ENCODE assay signal across 16 cellular contexts in the genomic region with DNA sequence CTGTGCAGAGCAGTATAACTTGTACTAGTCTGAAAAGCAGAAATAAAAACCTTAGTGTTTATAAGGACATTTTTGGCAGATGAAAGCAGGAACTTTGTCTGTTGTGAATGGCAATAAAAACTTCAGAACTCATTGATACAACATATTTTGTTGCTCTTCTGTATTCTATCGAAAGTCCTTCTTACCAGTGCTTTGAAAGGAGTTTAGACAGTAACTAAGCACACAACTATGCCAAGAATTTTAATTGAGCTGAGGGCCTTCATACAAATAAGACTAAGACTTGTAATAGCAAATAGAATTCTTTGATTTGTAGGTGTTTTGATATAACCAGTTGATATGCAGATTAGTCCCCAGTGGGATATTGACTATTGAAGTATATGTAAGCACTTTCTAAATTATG.
DNase-seq lines count a peak whose midpoint lies in the region; ATAC-seq and TF ChIP-seq lines count a peak whose summit lies in the region.
"Had no signal": no experiment of that assay in that cellular context is flagged by ENCODE, and none has a peak within 500 bp of the region (broad histone marks: within the 10 kb centered on the region; RNA-seq: fewer than 3 reads in every experiment).

No MANE protein-coding gene starts in this region.

- no peak overlapping the region for H2AK5ac ChIP-seq in mesendoderm (ENCODE audit: low read length)

- no peak overlapping the region for H2BK15ac ChIP-seq in mesendoderm (replicated peaks; ENCODE audit: low read depth)

- no peaks in the 10 kb centered on the region for H3K4me1 ChIP-seq in mesendoderm (ENCODE audit: control insufficient read depth, low read depth, low read length)
- H3K4me1 ChIP-seq: colonic mucosa, esophagus muscularis mucosa, parathyroid adenoma had no signal

- no peak overlapping the region for H2BK120ac ChIP-seq in mesendoderm (ENCODE audit: low read depth, low read length)

- no peak overlapping the region for H3K4me2 ChIP-seq in mesendoderm (ENCODE audit: low read length)

- no peak overlapping the region for H3K23ac ChIP-seq in mesendoderm (ENCODE audit: low read length)

- no peak overlapping the region for H2BK5ac ChIP-seq in mesendoderm (ENCODE audit: low read length)

- in situ Hi-C loops in brain microvascular endothelial cell (cut with HindIII; ENCODE audit: low pct_ligation_motif_present, low sequenced_read_pairs) = no loop called here

- TF ChIP-seq CTCF in AG04449 (IDR thresholded peaks at IDR 0.05; ENCODE audit: insufficient read depth, low read length, missing control alignments) = no peak
- no peak for TF ChIP-seq CTCF in brain microvascular endothelial cell (IDR thresholded peaks at IDR 0.05; ENCODE audit: low read depth, low read length, missing control alignments)

- no peak overlapping the region for H3K18ac ChIP-seq in mesendoderm (ENCODE audit: low read length)

- H3K27me3 ChIP-seq in mesendoderm (ENCODE audit: insufficient read depth, low read length, poor library complexity) (no peaks in the 10 kb centered on the region), brain microvascular endothelial cell (replicated peaks) (no peaks in the 10 kb centered on the region)
- H3K27me3 ChIP-seq: colonic mucosa, esophagus muscularis mucosa had no signal

- H3K79me2 ChIP-seq in mesendoderm (ENCODE audit: control insufficient read depth, insufficient read depth, low read length) = no peaks in the 10 kb centered on the region
- H3K79me2 ChIP-seq: parathyroid adenoma had no signal

- H3K79me1 ChIP-seq in mesendoderm (ENCODE audit: low read length) = no peaks in the 10 kb centered on the region

- DNase-seq in AG04449 (ENCODE audit: low read depth, low spot score) (peak; percentile 62), dermis blood vessel endothelial cell (peak; percentile 1), mesendoderm (peak; percentile 69), HT-29 (ENCODE audit: low spot score) (no peak), NCI-H1092 (lab: John Stamatoyannopoulos, UW) (no peak), brain microvascular endothelial cell (no peak)
- DNase-seq: activated CD4-positive, CD25-positive, alpha-beta regulatory T cell; activated CD8-positive, alpha-beta memory T cell treated with anti-CD3 and anti-CD28 coated beads, Interleukin-2, amount 10 ng/mL, durations not matched to agents 7 days and 5 days; activated naive CD4-positive, alpha-beta T cell treated with anti-CD3 and anti-CD28 coated beads for 36 hours; colonic mucosa; NCI-H1105; NCI-H345 had no signal

- no peak overlapping the region for H3K56ac ChIP-seq in mesendoderm (ENCODE audit: low read length)

- H4K5ac ChIP-seq in mesendoderm (ENCODE audit: low read length) = no peak overlapping the region

- no peaks in the 10 kb centered on the region for H3K36me3 ChIP-seq in mesendoderm (ENCODE audit: control insufficient read depth, insufficient read depth, low read length)
- H3K36me3 ChIP-seq in brain microvascular endothelial cell (replicated peaks) = no peaks in the 10 kb centered on the region
- H3K36me3 ChIP-seq: colonic mucosa, esophagus muscularis mucosa had no signal

- POLR2A ChIA-PET in AG04449 (lab: Yijun Ruan, JAX) = no interaction called here

- no peak for TF ChIP-seq RAD21 in Ishikawa (IDR thresholded peaks at IDR 0.05; ENCODE audit: low read depth)

- no peak overlapping the region for H3K9ac ChIP-seq in mesendoderm (ENCODE audit: low read length)
- H3K9ac ChIP-seq: parathyroid adenoma had no signal

- no peak overlapping the region for H4K8ac ChIP-seq in mesendoderm (ENCODE audit: low read depth, low read length)

- H3K4me3 ChIP-seq in AG04449 (ENCODE audit: low read depth, low read length) = no peak overlapping the region
- H3K4me3 ChIP-seq in mesendoderm (ENCODE audit: low read length) = no peak overlapping the region
- no peak overlapping the region for H3K4me3 ChIP-seq in brain microvascular endothelial cell (ENCODE audit: low read depth, low read length)
- H3K4me3 ChIP-seq: colonic mucosa, esophagus muscularis mucosa had no signal

- CTCF ChIA-PET in AG04449 (lab: Yijun Ruan, JAX) = no interaction called here

- H3K27ac ChIP-seq in mesendoderm (ENCODE audit: low read depth, low read length) (no peak overlapping the region), brain microvascular endothelial cell (no peak overlapping the region)
- H3K27ac ChIP-seq: colonic mucosa, esophagus muscularis mucosa, parathyroid adenoma had no signal

- no peak overlapping the region for H3K4ac ChIP-seq in mesendoderm (ENCODE audit: low read depth, low read length)

- ATAC-seq in GM21825 (IDR thresholded peaks at IDR 0.05; ENCODE audit: unreplicated experiment) = no peak
- ATAC-seq: activated CD8-positive, alpha-beta memory T cell treated with anti-CD3 and anti-CD28 coated beads, Interleukin-2, amount 10 ng/mL, durations not matched to agents 7 days and 5 days had no signal

- TF ChIP-seq EP300 in Ishikawa (IDR thresholded peaks at IDR 0.05; ENCODE audit: borderline replicate concordance) = no peak

- WGBS in mesendoderm (ENCODE audit: extremely low coverage, insufficient coverage, low lambda C conversion rate) = no CpG with 5 or more reads among the region's 1 CpG

TF ChIP-seq in Ishikawa, 13 proteins besides CTCF, POLR2A, EP300 and RAD21:
- TF ChIP-seq TEAD4 (IDR thresholded peaks at IDR 0.05) (peak; percentile 95), NFIC (IDR thresholded peaks at IDR 0.05) (0 out of 2 replicates have a peak, but pooled peaks have one; percentile 8), EGR1 (IDR thresholded peaks at IDR 0.05) (no peak)
- TF ChIP-seq, protein P1, sequence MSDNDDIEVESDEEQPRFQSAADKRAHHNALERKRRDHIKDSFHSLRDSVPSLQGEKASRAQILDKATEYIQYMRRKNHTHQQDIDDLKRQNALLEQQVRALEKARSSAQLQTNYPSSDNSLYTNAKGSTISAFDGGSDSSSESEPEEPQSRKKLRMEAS (IDR thresholded peaks at IDR 0.05) = no peak
- TF ChIP-seq, protein P2, sequence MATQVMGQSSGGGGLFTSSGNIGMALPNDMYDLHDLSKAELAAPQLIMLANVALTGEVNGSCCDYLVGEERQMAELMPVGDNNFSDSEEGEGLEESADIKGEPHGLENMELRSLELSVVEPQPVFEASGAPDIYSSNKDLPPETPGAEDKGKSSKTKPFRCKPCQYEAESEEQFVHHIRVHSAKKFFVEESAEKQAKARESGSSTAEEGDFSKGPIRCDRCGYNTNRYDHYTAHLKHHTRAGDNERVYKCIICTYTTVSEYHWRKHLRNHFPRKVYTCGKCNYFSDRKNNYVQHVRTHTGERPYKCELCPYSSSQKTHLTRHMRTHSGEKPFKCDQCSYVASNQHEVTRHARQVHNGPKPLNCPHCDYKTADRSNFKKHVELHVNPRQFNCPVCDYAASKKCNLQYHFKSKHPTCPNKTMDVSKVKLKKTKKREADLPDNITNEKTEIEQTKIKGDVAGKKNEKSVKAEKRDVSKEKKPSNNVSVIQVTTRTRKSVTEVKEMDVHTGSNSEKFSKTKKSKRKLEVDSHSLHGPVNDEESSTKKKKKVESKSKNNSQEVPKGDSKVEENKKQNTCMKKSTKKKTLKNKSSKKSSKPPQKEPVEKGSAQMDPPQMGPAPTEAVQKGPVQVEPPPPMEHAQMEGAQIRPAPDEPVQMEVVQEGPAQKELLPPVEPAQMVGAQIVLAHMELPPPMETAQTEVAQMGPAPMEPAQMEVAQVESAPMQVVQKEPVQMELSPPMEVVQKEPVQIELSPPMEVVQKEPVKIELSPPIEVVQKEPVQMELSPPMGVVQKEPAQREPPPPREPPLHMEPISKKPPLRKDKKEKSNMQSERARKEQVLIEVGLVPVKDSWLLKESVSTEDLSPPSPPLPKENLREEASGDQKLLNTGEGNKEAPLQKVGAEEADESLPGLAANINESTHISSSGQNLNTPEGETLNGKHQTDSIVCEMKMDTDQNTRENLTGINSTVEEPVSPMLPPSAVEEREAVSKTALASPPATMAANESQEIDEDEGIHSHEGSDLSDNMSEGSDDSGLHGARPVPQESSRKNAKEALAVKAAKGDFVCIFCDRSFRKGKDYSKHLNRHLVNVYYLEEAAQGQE (IDR thresholded peaks at IDR 0.05; ENCODE audit: low read depth) = no peak

Comparison
In these comparisons a context has a peak if more than half of its experiments do, and no peak if none do; other contexts are left out.
1. DNase-seq: peak in AG04449 (single experiment), dermis blood vessel endothelial cell (single experiment) and mesendoderm (single experiment); none in HT-29 (single experiment), NCI-H1092 (single experiment) and brain microvascular endothelial cell (single experiment).